1 cellular context compared by ENCODE assay signal in genomic region chr4:173370477-173371291, GRCh38.
TF ChIP-seq lines count a peak whose summit lies in the region.

Gene SAP30 (plus strand): TSS chr4:173370954. CDS start chr4:173371183, 229 bp downstream.

TF ChIP-seq in K562, 482 proteins besides CTCF, POLR2A, EP300 and RAD21 (continued from another document and continues in another):
- TF ChIP-seq CHD7 (IDR thresholded peaks at IDR 0.05; ENCODE audit: low read depth, low read length), result no peak
- TF ChIP-seq ZNF655 (CRISPR knock-in tag; IDR thresholded peaks at IDR 0.05), result no peak
- peak; percentile 85 for TF ChIP-seq HMGN3 (IDR thresholded peaks at IDR 0.05; ENCODE audit: borderline replicate concordance, extremely low read depth, insufficient read length, low read depth, low read length)
- TF ChIP-seq ZNF584 (CRISPR knock-in tag; IDR thresholded peaks at IDR 0.05; ENCODE audit: low read depth), result no peak
- TF ChIP-seq ZBTB26 (CRISPR knock-in tag; IDR thresholded peaks at IDR 0.05), result no peak
- peak; percentile 56; the same call in 1 of the 2 replicates for TF ChIP-seq POLR2AphosphoS5 (IDR thresholded peaks at IDR 0.05; ENCODE audit: control insufficient read depth, insufficient read depth, low read depth, low read length)
- TF ChIP-seq CREM (IDR thresholded peaks at IDR 0.05; ENCODE audit: low read depth), result peak; percentile 78
- TF ChIP-seq ZBTB43 (CRISPR knock-in tag; IDR thresholded peaks at IDR 0.05), result no peak
- TF ChIP-seq ZNF639 (CRISPR knock-in tag; conservative IDR thresholded peaks at IDR 0.05 in 1 of 2, IDR thresholded peaks at IDR 0.05 in 1 of 2), result no peak
- TF ChIP-seq SIX5 (IDR thresholded peaks at IDR 0.05; ENCODE audit: borderline replicate concordance in 1 of 2, insufficient read depth in 1 of 2, low read depth in 1 of 2, low read length in 2 of 2), result peak; percentile 68 to 79; a peak in 3 of 4 replicates
- TF ChIP-seq EHMT2 (IDR thresholded peaks at IDR 0.05), result no peak
- TF ChIP-seq IFI16 (CRISPR knock-in tag; IDR thresholded peaks at IDR 0.05), result no peak
- TF ChIP-seq MITF (IDR thresholded peaks at IDR 0.05), result peak; percentile 28; the same call in 1 of the 2 replicates
- TF ChIP-seq EP400 (IDR thresholded peaks at IDR 0.05), result peak; percentile 45; the same call in 1 of the 2 replicates
- no peak for TF ChIP-seq E4F1 (CRISPR knock-in tag; IDR thresholded peaks at IDR 0.05; ENCODE audit: borderline replicate concordance)
- TF ChIP-seq E2F6 (IDR thresholded peaks at IDR 0.05; ENCODE audit: borderline replicate concordance in 1 of 2, extremely low read depth in 1 of 2, insufficient read depth in 1 of 2, insufficient read length in 1 of 2, low read depth in 1 of 2, low read length in 1 of 2, poor library complexity in 1 of 2, severe bottlenecking in 1 of 2), result peak; percentile 63 to 68
- peak; percentile 57 to 68; a peak in 2 of 4 replicates for TF ChIP-seq FOXK2 (conservative IDR thresholded peaks at IDR 0.05 in 1 of 2, IDR thresholded peaks at IDR 0.05 in 1 of 2; ENCODE audit: low read depth in 2 of 2)
- TF ChIP-seq RCOR1 (IDR thresholded peaks at IDR 0.05; ENCODE audit: borderline replicate concordance in 1 of 2, low read depth in 2 of 2, low read length in 2 of 2), result no peak
- TF ChIP-seq RBM34 (IDR thresholded peaks at IDR 0.05; ENCODE audit: borderline replicate concordance, insufficient read depth, low read length), result no peak
- no peak for TF ChIP-seq BRD4 (IDR thresholded peaks at IDR 0.05)
- TF ChIP-seq PTRF (tag; IDR thresholded peaks at IDR 0.05), result no peak
- TF ChIP-seq HDAC2 (IDR thresholded peaks at IDR 0.05), result peak; percentile 73
- TF ChIP-seq SLC30A9 (CRISPR knock-in tag; IDR thresholded peaks at IDR 0.05), result no peak
- peak; percentile 43; the same call in 1 of the 2 replicates for TF ChIP-seq PKNOX1 (IDR thresholded peaks at IDR 0.05)
- no peak for TF ChIP-seq POLR3A (IDR thresholded peaks at IDR 0.05; ENCODE audit: borderline replicate concordance, extremely low read depth, insufficient read depth, insufficient read length)
- peak in 1 of 2 experiments; percentile 96; a peak in 2 of 4 replicates for TF ChIP-seq HDAC1 (IDR thresholded peaks at IDR 0.05)
- no peak for TF ChIP-seq ZBTB5 (IDR thresholded peaks at IDR 0.05)
